In genomic region chr1:75725861-75726361, GRCh38 we compare ENCODE assay signal across 1 cellular context.
A peak's percentile ranks its signal among the peaks of the same experiment; 100 is the strongest.
TF ChIP-seq lines count a peak whose summit lies in the region.

No MANE protein-coding gene starts in this region.

TF ChIP-seq in HepG2, 621 proteins besides CTCF, POLR2A, EP300 and RAD21 (continued from another document and continues in another):
- TF ChIP-seq ARID5B (CRISPR knock-in tag; IDR thresholded peaks at IDR 0.05) (peak; percentile 85), ZNF773 (CRISPR knock-in tag; IDR thresholded peaks at IDR 0.05; ENCODE audit: borderline replicate concordance) (no peak), ARID3A (IDR thresholded peaks at IDR 0.05; ENCODE audit: low read depth, low read length) (peak; percentile 75), NFIC (IDR thresholded peaks at IDR 0.05; ENCODE audit: low read length) (peak; percentile 60; the same call in 1 of the 2 replicates), TFE3 (CRISPR knock-in tag; IDR thresholded peaks at IDR 0.05) (peak; percentile 88), CBX5 (CRISPR knock-in tag; IDR thresholded peaks at IDR 0.05; ENCODE audit: borderline replicate concordance) (0 out of 2 replicates have a peak, but pooled peaks have one; percentile 48), NR2F1 (CRISPR knock-in tag; IDR thresholded peaks at IDR 0.05) (peak in 1 of 2 experiments; percentile 57; a peak in 2 of 4 replicates), ZNF556 (CRISPR knock-in tag; IDR thresholded peaks at IDR 0.05; ENCODE audit: borderline replicate concordance) (peak; percentile 36; the same call in 1 of the 2 replicates), GZF1 (CRISPR knock-in tag; IDR thresholded peaks at IDR 0.05) (no peak), SOX6 (IDR thresholded peaks at IDR 0.05) (no peak), SOX6 (CRISPR knock-in tag; IDR thresholded peaks at IDR 0.05) (peak; percentile 93), NCOA2 (CRISPR knock-in tag; IDR thresholded peaks at IDR 0.05) (peak; percentile 48; the same call in 1 of the 2 replicates), KDM2A (CRISPR knock-in tag; IDR thresholded peaks at IDR 0.05; ENCODE audit: borderline replicate concordance, low read depth) (peak; percentile 38; the same call in 1 of the 2 replicates), ZNF879 (CRISPR knock-in tag; IDR thresholded peaks at IDR 0.05) (no peak), FOXC1 (CRISPR knock-in tag; IDR thresholded peaks at IDR 0.05; ENCODE audit: borderline replicate concordance) (no peak), ZNF687 (CRISPR knock-in tag; IDR thresholded peaks at IDR 0.05) (peak; percentile 33; the same call in 1 of the 2 replicates), PPARG (CRISPR knock-in tag; conservative IDR thresholded peaks at IDR 0.05) (peak; percentile 99)
- TF ChIP-seq, protein P1, sequence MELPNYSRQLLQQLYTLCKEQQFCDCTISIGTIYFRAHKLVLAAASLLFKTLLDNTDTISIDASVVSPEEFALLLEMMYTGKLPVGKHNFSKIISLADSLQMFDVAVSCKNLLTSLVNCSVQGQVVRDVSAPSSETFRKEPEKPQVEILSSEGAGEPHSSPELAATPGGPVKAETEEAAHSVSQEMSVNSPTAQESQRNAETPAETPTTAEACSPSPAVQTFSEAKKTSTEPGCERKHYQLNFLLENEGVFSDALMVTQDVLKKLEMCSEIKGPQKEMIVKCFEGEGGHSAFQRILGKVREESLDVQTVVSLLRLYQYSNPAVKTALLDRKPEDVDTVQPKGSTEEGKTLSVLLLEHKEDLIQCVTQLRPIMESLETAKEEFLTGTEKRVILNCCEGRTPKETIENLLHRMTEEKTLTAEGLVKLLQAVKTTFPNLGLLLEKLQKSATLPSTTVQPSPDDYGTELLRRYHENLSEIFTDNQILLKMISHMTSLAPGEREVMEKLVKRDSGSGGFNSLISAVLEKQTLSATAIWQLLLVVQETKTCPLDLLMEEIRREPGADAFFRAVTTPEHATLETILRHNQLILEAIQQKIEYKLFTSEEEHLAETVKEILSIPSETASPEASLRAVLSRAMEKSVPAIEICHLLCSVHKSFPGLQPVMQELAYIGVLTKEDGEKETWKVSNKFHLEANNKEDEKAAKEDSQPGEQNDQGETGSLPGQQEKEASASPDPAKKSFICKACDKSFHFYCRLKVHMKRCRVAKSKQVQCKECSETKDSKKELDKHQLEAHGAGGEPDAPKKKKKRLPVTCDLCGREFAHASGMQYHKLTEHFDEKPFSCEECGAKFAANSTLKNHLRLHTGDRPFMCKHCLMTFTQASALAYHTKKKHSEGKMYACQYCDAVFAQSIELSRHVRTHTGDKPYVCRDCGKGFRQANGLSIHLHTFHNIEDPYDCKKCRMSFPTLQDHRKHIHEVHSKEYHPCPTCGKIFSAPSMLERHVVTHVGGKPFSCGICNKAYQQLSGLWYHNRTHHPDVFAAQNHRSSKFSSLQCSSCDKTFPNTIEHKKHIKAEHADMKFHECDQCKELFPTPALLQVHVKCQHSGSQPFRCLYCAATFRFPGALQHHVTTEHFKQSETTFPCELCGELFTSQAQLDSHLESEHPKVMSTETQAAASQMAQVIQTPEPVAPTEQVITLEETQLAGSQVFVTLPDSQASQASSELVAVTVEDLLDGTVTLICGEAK (IDR thresholded peaks at IDR 0.05): no peak
- TF ChIP-seq, protein P1 (CRISPR knock-in tag; IDR thresholded peaks at IDR 0.05): no peak
- TF ChIP-seq, protein P2, sequence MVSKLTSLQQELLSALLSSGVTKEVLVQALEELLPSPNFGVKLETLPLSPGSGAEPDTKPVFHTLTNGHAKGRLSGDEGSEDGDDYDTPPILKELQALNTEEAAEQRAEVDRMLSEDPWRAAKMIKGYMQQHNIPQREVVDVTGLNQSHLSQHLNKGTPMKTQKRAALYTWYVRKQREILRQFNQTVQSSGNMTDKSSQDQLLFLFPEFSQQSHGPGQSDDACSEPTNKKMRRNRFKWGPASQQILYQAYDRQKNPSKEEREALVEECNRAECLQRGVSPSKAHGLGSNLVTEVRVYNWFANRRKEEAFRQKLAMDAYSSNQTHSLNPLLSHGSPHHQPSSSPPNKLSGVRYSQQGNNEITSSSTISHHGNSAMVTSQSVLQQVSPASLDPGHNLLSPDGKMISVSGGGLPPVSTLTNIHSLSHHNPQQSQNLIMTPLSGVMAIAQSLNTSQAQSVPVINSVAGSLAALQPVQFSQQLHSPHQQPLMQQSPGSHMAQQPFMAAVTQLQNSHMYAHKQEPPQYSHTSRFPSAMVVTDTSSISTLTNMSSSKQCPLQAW (CRISPR knock-in tag; IDR thresholded peaks at IDR 0.05): peak; percentile 55; the same call in 1 of the 2 replicates
